In the genomic region with DNA sequence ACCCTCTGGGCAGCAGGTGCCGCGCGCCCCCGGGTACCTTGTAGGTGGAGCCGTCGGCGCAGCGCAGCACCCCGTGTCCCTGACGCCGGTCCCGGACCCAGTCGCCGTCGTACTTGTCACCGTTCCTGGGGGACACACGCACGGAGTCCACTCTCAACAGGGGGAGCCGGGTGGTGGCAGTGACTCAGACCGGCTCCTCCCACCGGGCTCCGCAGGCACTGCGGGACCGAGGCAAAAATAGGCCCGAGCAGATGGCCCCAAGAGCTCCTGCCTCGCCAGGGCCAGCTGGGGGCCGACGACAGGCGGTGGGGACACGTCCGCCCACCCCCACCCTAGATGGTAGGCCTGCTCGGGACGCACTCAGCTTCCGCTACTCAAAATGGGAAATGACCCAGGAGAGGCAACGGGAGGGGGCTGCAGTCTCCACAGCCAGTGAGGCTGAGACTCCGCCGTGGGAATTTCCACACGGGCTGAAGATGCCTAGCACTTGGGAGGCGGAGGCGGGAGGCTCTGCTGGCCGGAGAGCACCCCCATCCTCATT, we compare ENCODE assay signal across 20 cellular contexts. TPM values are rescaled to one million over a fixed set of nuclear protein-coding genes. Genes with fewer than 3 reads are reported as not detected.
DNase-seq lines count a peak whose midpoint lies in the region; ATAC-seq and TF ChIP-seq lines count a peak whose summit lies in the region.
"Had no signal": no experiment of that assay in that cellular context is flagged by ENCODE, and none has a peak within 500 bp of the region (broad histone marks: within the 10 kb centered on the region; RNA-seq: fewer than 3 reads in every experiment).

No MANE protein-coding gene starts in this region.

- 76 to 92% (median 89%) methylated on average over 36 to 41 of the region's 41 CpGs for WGBS in spleen, 5 donors
- WGBS in esophagus muscularis mucosa, result 84% methylated on average over 29 of the region's 41 CpGs

- ATAC-seq in RWPE2 (ENCODE audit: low read depth) (no peak), left lung (no peak)
- ATAC-seq: activated naive CD8-positive, alpha-beta T cell treated with anti-CD3 and anti-CD28 coated beads, Interleukin-2, amount 50 U/mL, for 24 hours; activated T-cell treated with anti-CD3 and anti-CD28 coated beads, Interleukin-2, amount 50 U/mL, for 4 hours; stimulated activated naive CD8-positive, alpha-beta T cell treated with anti-CD3 and anti-CD28 coated beads, Interleukin-15, Interleukin-2, amounts not matched to agents 100 U/mL and 50 U/mL, for 24 hours had no signal

- no peak overlapping the region for H3K4me3 ChIP-seq in RWPE2 (ENCODE audit: severe bottlenecking)
- H3K4me3 ChIP-seq in left lung, result no peak overlapping the region
- H3K4me3 ChIP-seq in spleen, result no peak overlapping the region
- no peak overlapping the region for H3K4me3 ChIP-seq in esophagus muscularis mucosa

- DNase-seq in activated effector memory CD4-positive, alpha-beta T cell treated with anti-CD3 and anti-CD28 coated beads, Interleukin-2, amount 50 U/mL, for 16 hours, result peak; percentile 53
- no peak for DNase-seq in activated effector memory CD4-positive, alpha-beta T cell treated with Interleukin-2 at 50 U/mL for 16 hours
- DNase-seq in RWPE2 (ENCODE audit: low spot score) (peak; percentile 66), left lung (peak; percentile 25 to 80), spleen (peak; percentile 77), SKM-1 (lab: John Stamatoyannopoulos, UW; ENCODE audit: unreplicated experiment) (no peak), esophagus muscularis mucosa (ENCODE audit: extremely low spot score) (no peak)
- DNase-seq in stimulated activated CD4-positive, alpha-beta T cell treated with anti-CD3 and anti-CD28 coated beads, Interleukin-15, amount 100 ng/mL, for 24 hours, result no peak
- DNase-seq: activated CD4-positive, alpha-beta T cell treated with anti-CD3 and anti-CD28 coated beads for 48 hours; activated naive CD8-positive, alpha-beta T cell treated with anti-CD3 and anti-CD28 coated beads, Interleukin-2, amount 50 U/mL, for 24 hours; activated T-cell treated with anti-CD3 and anti-CD28 coated beads, Interleukin-2, amount 50 U/mL, for 4 hours; foreskin fibroblast; KBM-7; mesenchymal stem cell; NCI-H1092 treated with DMSO at 0.1 percent for 48 hours; NCI-H226; SIG-M5; small intestine; stimulated activated naive CD8-positive, alpha-beta T cell treated with anti-CD3 and anti-CD28 coated beads, Interleukin-15, Interleukin-2, amounts not matched to agents 100 U/mL and 50 U/mL, for 24 hours; T-helper 9 cell had no signal

- H3K36me3 ChIP-seq in RWPE2 (ENCODE audit: low read depth), result no peaks in the 10 kb centered on the region
- H3K36me3 ChIP-seq in left lung, result no peaks in the 10 kb centered on the region
- H3K36me3 ChIP-seq in spleen, result peaks cover 0 to 17% (median 0%) of the 10 kb centered on the region in 6 donors
- peaks cover 0 to 12% (median 4%) of the 10 kb centered on the region in 4 donors for H3K36me3 ChIP-seq in esophagus muscularis mucosa

- TF ChIP-seq EP300 in esophagus muscularis mucosa (IDR thresholded peaks at IDR 0.05), result no peak

- intact Hi-C loops in left lung (cut with DNase I), result loop anchor here in 1 of 2 donors (10.0 kb wide), 1 partner anchor 190 kb away; the partner anchor contains the start of gene FAAP20
- intact Hi-C loops in spleen (cut with DNase I; ENCODE audit: low total_unique reads), result no loop called here
- intact Hi-C loops in esophagus muscularis mucosa (cut with DNase I), result loop anchor here (5.0 kb wide), 1 partner anchor 68 kb away; no protein-coding TSS in a partner anchor

- H3K4me1 ChIP-seq in RWPE2 (ENCODE audit: insufficient read depth, poor library complexity, severe bottlenecking) (no peaks in the 10 kb centered on the region), left lung (peaks cover 4 to 6% of the 10 kb centered on the region in 2 donors), spleen (peaks cover 0 to 34% (median 16%) of the 10 kb centered on the region in 6 donors), esophagus muscularis mucosa (peaks cover 9 to 22% (median 17%) of the 10 kb centered on the region in 4 donors)

- H3K27me3 ChIP-seq in RWPE2 (ENCODE audit: insufficient read depth, poor library complexity, severe bottlenecking) (no peaks in the 10 kb centered on the region), left lung (no peaks in the 10 kb centered on the region), spleen (replicated peaks in 1 of 7) (no peaks in the 10 kb centered on the region), esophagus muscularis mucosa (no peaks in the 10 kb centered on the region)

- H3K27ac ChIP-seq in RWPE2 (ENCODE audit: poor library complexity, severe bottlenecking) (no peak overlapping the region), left lung (no peak overlapping the region), spleen (no peak overlapping the region), esophagus muscularis mucosa (replicated peaks in 1 of 4) (no peak overlapping the region)

- H3K9me3 ChIP-seq in RWPE2 (ENCODE audit: severe bottlenecking) (no peaks in the 10 kb centered on the region), left lung (no peaks in the 10 kb centered on the region), spleen (no peaks in the 10 kb centered on the region), esophagus muscularis mucosa (no peaks in the 10 kb centered on the region)

- no peak for TF ChIP-seq CTCF in RWPE2 (IDR thresholded peaks at IDR 0.05; ENCODE audit: poor library complexity, severe bottlenecking)
- no peak for TF ChIP-seq CTCF in left lung (IDR thresholded peaks at IDR 0.05)
- no peak for TF ChIP-seq CTCF in spleen (IDR thresholded peaks at IDR 0.05 in 8 of 11, conservative IDR thresholded peaks at IDR 0.05 in 3 of 11)
- no peak for TF ChIP-seq CTCF in esophagus muscularis mucosa (IDR thresholded peaks at IDR 0.05)

- TF ChIP-seq POLR2A in spleen (IDR thresholded peaks at IDR 0.05) (no peak), esophagus muscularis mucosa (IDR thresholded peaks at IDR 0.05; ENCODE audit: low read depth) (no peak)

RNA-seq across cellular contexts. Expression of gene MORN1, which starts 6.3 kb away (rescaled TPM):
- total RNA-seq in left lung, result 1 to 10 TPM; 7.5 to 9.8 TPM
- 10 to 100 TPM in 2 of 7 donors, 1 to 10 TPM in 5; 5.9 to 13.5 (median 8.4) TPM for total RNA-seq in spleen
- polyA plus RNA-seq in spleen, result 1 to 10 TPM; 1.9 to 5.8 (median 2.2) TPM
- total RNA-seq in esophagus muscularis mucosa, result 1 to 10 TPM; 7.0 to 9.8 (median 8.0) TPM

RNA-seq across cellular contexts. Expression of gene RER1, which starts 6.6 kb away (rescaled TPM):
- total RNA-seq in left lung, result 100 to 1,000 TPM; 163 to 167 TPM
- 100 to 1,000 TPM in 3 of 7 donors, 10 to 100 TPM in 4; 70.1 to 131 (median 91.8) TPM for total RNA-seq in spleen
- 10 to 100 TPM; 51.1 to 77.0 (median 68.7) TPM for polyA plus RNA-seq in spleen
- total RNA-seq in esophagus muscularis mucosa, result 10 to 100 TPM; 47.3 to 67.3 (median 56.4) TPM

RNA-seq across cellular contexts. Expression of gene PEX10, which starts 27.4 kb away (rescaled TPM):
- 10 to 100 TPM; 14.3 to 16.3 TPM for total RNA-seq in left lung
- 10 to 100 TPM; 10.2 to 18.9 (median 16.3) TPM for total RNA-seq in spleen
- polyA plus RNA-seq in spleen, result 10 to 100 TPM; 12.5 to 19.1 (median 13.0) TPM
- total RNA-seq in esophagus muscularis mucosa, result 10 to 100 TPM; 14.2 to 27.1 (median 20.3) TPM

Comparison
In these comparisons a context has a peak if more than half of its experiments do, and no peak if none do; other contexts are left out.
1. DNase-seq: peak in activated effector memory CD4-positive, alpha-beta T cell treated with anti-CD3 and anti-CD28 coated beads, Interleukin-2, amount 50 U/mL, for 16 hours (single experiment), RWPE2 (single experiment), left lung (2 of 2) and spleen (single experiment); none in activated effector memory CD4-positive, alpha-beta T cell treated with Interleukin-2 at 50 U/mL for 16 hours (single experiment), SKM-1 (single experiment), stimulated activated CD4-positive, alpha-beta T cell treated with anti-CD3 and anti-CD28 coated beads, Interleukin-15, amount 100 ng/mL, for 24 hours (single experiment) and esophagus muscularis mucosa (single experiment).